In genomic region chr14:24817638-24818053, GRCh38 we compare ENCODE assay signal across 10 cellular contexts.
A peak's percentile ranks its signal among the peaks of the same experiment; 100 is the strongest.
DNase-seq lines count a peak whose midpoint lies in the region; ATAC-seq and TF ChIP-seq lines count a peak whose summit lies in the region.
"Had no signal": no experiment of that assay in that cellular context is flagged by ENCODE, and none has a peak within 500 bp of the region (broad histone marks: within the 10 kb centered on the region; RNA-seq: fewer than 3 reads in every experiment).

No MANE protein-coding gene starts in this region.

- H3K36me3 ChIP-seq in A673 (ENCODE audit: insufficient read depth, low read length, poor library complexity, severe bottlenecking): no peaks in the 10 kb centered on the region
- no peaks in the 10 kb centered on the region for H3K36me3 ChIP-seq in suprapubic skin

- TF ChIP-seq EP300 in suprapubic skin (IDR thresholded peaks at IDR 0.05): no peak

- peaks cover 17% of the 10 kb centered on the region for H3K4me1 Mint-ChIP-seq in chondrocyte (ENCODE audit: low read depth)
- H3K4me1 Mint-ChIP-seq: memory B cell had no signal

- no peak overlapping the region for H3K27ac Mint-ChIP-seq in chondrocyte (ENCODE audit: unreplicated experiment)
- H3K27ac Mint-ChIP-seq: memory B cell had no signal

- WGBS in suprapubic skin: 74% methylated on average over 6 of the region's 6 CpGs

- no TSS peak for BruUV-seq in A673 (replicated peaks; lab: Mats Ljungman, UMichigan)

- TF ChIP-seq CTCF in A673 (conservative IDR thresholded peaks at IDR 0.05; ENCODE audit: low read depth, low read length) (0 out of 2 replicates have a peak, but pooled peaks have one; percentile 22), chondrocyte (IDR thresholded peaks at IDR 0.05) (peak; percentile 81), suprapubic skin (IDR thresholded peaks at IDR 0.05) (no peak)

- H3K27ac ChIP-seq in A673 (ENCODE audit: low read depth, low read length, poor library complexity, severe bottlenecking) (no peak overlapping the region), suprapubic skin (no peak overlapping the region)
- H3K27ac ChIP-seq: coronary artery had no signal

- H3K27me3 ChIP-seq in A673 (replicated peaks; ENCODE audit: insufficient read depth, low read depth, low read length, poor library complexity): peaks cover 5% of the 10 kb centered on the region
- H3K27me3 ChIP-seq in suprapubic skin: no peaks in the 10 kb centered on the region

- peak; percentile 36 for ATAC-seq in left colon

- H3K4me1 ChIP-seq in A673 (ENCODE audit: insufficient read depth, low read length, poor library complexity, severe bottlenecking) (no peaks in the 10 kb centered on the region), suprapubic skin (peaks cover 12% of the 10 kb centered on the region)

- CTCF ChIA-PET in A673 (lab: Charles Lee) (interaction anchor here (0.6 kb wide), 1 partner anchor 12 kb away, joined by 3 read pairs; no protein-coding TSS in a partner anchor), HEK293T (lab: Yijun Ruan, JAX) (interaction anchor here (0.8 to 1.2 kb wide), 3 partner anchors 12 to 225 kb away, joined by 3 to 5 read pairs (median 3); no protein-coding TSS in a partner anchor)

- H3K4me3 ChIP-seq in A673 (ENCODE audit: low read depth, low read length, poor library complexity, severe bottlenecking): no peak overlapping the region
- no peak overlapping the region for H3K4me3 ChIP-seq in suprapubic skin
- H3K4me3 ChIP-seq: coronary artery had no signal

- POLR2A ChIA-PET in A673 (lab: Charles Lee; ENCODE audit: low non-redundant PET) (no interaction called here), HEK293T (lab: Yijun Ruan, JAX) (no interaction called here)

- peaks cover 2% of the 10 kb centered on the region for H3K9me3 Mint-ChIP-seq in chondrocyte (ENCODE audit: low read depth)
- H3K9me3 Mint-ChIP-seq: memory B cell had no signal

- H3K9me3 ChIP-seq in A673 (ENCODE audit: low read depth, low read length, poor library complexity, severe bottlenecking) (no peaks in the 10 kb centered on the region), suprapubic skin (no peaks in the 10 kb centered on the region)

- H3K36me3 Mint-ChIP-seq in chondrocyte (ENCODE audit: low read depth): no peaks in the 10 kb centered on the region
- H3K36me3 Mint-ChIP-seq: memory B cell had no signal

- DNase-seq in A673 (ENCODE audit: low spot score) (no peak), HEK293T (ENCODE audit: extremely low spot score) (peak; percentile 15), chondrocyte (ENCODE audit: low spot score) (no peak), left colon (no peak), suprapubic skin (ENCODE audit: low spot score in 2 of 2) (no peak), SKM-1 (lab: John Stamatoyannopoulos, UW; ENCODE audit: unreplicated experiment) (no peak), NCI-H1436 (lab: John Stamatoyannopoulos, UW) (no peak), NCI-H446 treated with DMSO at 0.1 percent for 48 hours (lab: John Stamatoyannopoulos, UW) (no peak)

- H3K4me3 Mint-ChIP-seq in chondrocyte (ENCODE audit: unreplicated experiment): no peak overlapping the region
- H3K4me3 Mint-ChIP-seq: memory B cell had no signal

- TF ChIP-seq POLR2A in suprapubic skin (IDR thresholded peaks at IDR 0.05): no peak

- peaks cover 19% of the 10 kb centered on the region for H3K27me3 Mint-ChIP-seq in chondrocyte (ENCODE audit: low read depth)

- intact Hi-C loops in A673 (cut with micrococcal nuclease; ENCODE audit: unreplicated experiment): no loop called here
- intact Hi-C loops in left colon (cut with DNase I, micrococcal nuclease): no loop called here

TF ChIP-seq in HEK293T, 16 proteins besides CTCF, POLR2A, EP300 and RAD21:
- no peak for TF ChIP-seq ELF4 (IDR thresholded peaks at IDR 0.05)
TF ChIP-seq in HEK293T: peak in this region for 0.

Comparison
In these comparisons a context has a peak if more than half of its experiments do, and no peak if none do; other contexts are left out.
1. CTCF ChIP-seq: peak in A673 (single experiment) and chondrocyte (single experiment); none in suprapubic skin (0 of 2).